In the genomic region with DNA sequence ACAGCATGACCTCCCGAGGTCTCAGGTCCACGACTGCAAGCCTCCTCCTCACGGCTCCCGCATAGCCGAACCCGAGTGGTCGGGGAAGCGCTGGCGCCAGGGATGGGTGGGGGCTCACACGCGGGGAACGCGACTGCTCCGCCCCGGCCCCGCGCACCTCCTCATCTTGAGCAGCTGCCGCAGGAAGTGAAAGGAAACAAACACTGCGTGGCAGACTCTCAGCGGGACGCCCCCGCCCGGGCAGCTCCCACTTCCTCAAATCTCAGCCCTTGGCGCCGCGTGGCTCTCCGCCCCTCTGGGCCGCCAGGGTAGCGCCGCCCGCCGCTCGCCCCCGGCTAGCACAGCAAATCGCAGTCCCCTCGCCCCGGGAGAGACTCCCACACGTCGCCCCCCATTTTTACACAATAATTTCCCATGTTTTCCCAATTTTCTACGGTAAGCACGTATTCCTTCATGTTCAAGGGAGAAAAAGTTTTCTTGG, we compare ENCODE assay signal across 8 cellular contexts. TPM values are rescaled to one million over a fixed set of nuclear protein-coding genes. Genes with fewer than 3 reads are reported as not detected.
DNase-seq lines count a peak whose midpoint lies in the region; FAIRE-seq and TF ChIP-seq lines count a peak whose summit lies in the region.

TSS of gene TMEM243 (minus strand) at position 188 of the 481 bp plus-strand sequence. CDS start 229 bp downstream, outside the sequence.

- H3K27ac ChIP-seq in temporal lobe (ENCODE audit: low read depth, low read length): peak within 1 kb of the TSS; percentile 50

- no peak for FAIRE-seq in frontal cortex (lab: Jason Lieb, UNC)

- TF ChIP-seq CTCF in GM20000 (IDR thresholded peaks at IDR 0.05; ENCODE audit: extremely low read depth, missing control alignments): peak; percentile 18

- DNase-seq in D341Med (ENCODE audit: low spot score) (peak; percentile 85), GM20000 (ENCODE audit: low spot score) (peak; percentile 90), HS-5 (ENCODE audit: low read depth) (peak; percentile 32), SIG-M5 treated with dmso at 0.1 percent for 504 hours (lab: John Stamatoyannopoulos, UW; ENCODE audit: unreplicated experiment) (peak; percentile 82), frontal cortex (ENCODE audit: low spot score in 2 of 2) (peak; percentile 66 to 75), occipital lobe (lab: John Stamatoyannopoulos, UW) (peak; percentile 46)
- peak; percentile 69 for DNase-seq in activated gamma-delta T cell treated with anti-CD3 and anti-CD28 coated beads, Interleukin-2, amount 50 U/mL, for 16 hours (ENCODE audit: low read depth)

RNA-seq across cellular contexts. Expression of gene TMEM243, which starts in this region (rescaled TPM):
- total RNA-seq in frontal cortex (7.7 TPM), occipital lobe (7.3 TPM), temporal lobe (3.4 TPM)

Comparison
In these comparisons a context has a peak if more than half of its experiments do, and no peak if none do; other contexts are left out.
1. Peak in every context shown above with its lines: DNase-seq and H3K27ac ChIP-seq.
2. DNase-seq: peak in every context shown above with its lines; median percentile 90 in GM20000; 85 in D341Med; 82 in SIG-M5 treated with dmso at 0.1 percent for 504 hours; 70 in frontal cortex; 69 in activated gamma-delta T cell treated with anti-CD3 and anti-CD28 coated beads, Interleukin-2, amount 50 U/mL, for 16 hours; 46 in occipital lobe; 32 in HS-5.